In genomic region chr1:230575886-230576477, GRCh38 we compare ENCODE assay signal across 14 cellular contexts.
"Had no signal": no experiment of that assay in that cellular context is flagged by ENCODE, and none has a peak within 500 bp of the region (broad histone marks: within the 10 kb centered on the region; RNA-seq: fewer than 3 reads in every experiment).

No MANE protein-coding gene starts in this region.

- H3K4me3 Mint-ChIP-seq: activated CD4-positive, alpha-beta T cell treated with anti-CD3 and anti-CD28 coated beads, Interleukin-2, amount 10 ng/mL, durations not matched to agents 24 days and 14 days; natural killer cell; T-helper 17 cell had no signal

- H3K9me3 Mint-ChIP-seq: activated CD4-positive, alpha-beta T cell treated with anti-CD3 and anti-CD28 coated beads, Interleukin-2, amount 10 ng/mL, durations not matched to agents 24 days and 14 days had no signal

- H3K4me3 ChIP-seq: adrenal gland, lung had no signal

- H3K27ac Mint-ChIP-seq: activated CD4-positive, alpha-beta T cell treated with anti-CD3 and anti-CD28 coated beads, Interleukin-2, amount 10 ng/mL, durations not matched to agents 24 days and 14 days; natural killer cell; T-helper 17 cell had no signal

- H3K9me3 ChIP-seq: adrenal gland, neutrophil had no signal

- H3K36me3 Mint-ChIP-seq: natural killer cell had no signal

- DNase-seq: activated CD4-positive, alpha-beta T cell treated with anti-CD3 and anti-CD28 coated beads, Interleukin-2, amount 10 ng/mL, durations not matched to agents 24 days and 14 days; activated CD4-positive, CD25-positive, alpha-beta regulatory T cell; activated CD8-positive, alpha-beta memory T cell treated with anti-CD3 and anti-CD28 coated beads for 24 hours; activated naive CD4-positive, alpha-beta T cell treated with Interleukin-2 at 50 U/mL for 16 hours; adrenal gland; natural killer cell; retina; stimulated activated CD4-positive, alpha-beta T cell treated with anti-CD3 and anti-CD28 coated beads, Interleukin-15, amount 100 ng/mL, for 24 hours; stimulated activated CD4-positive, alpha-beta T cell treated with anti-CD3 and anti-CD28 coated beads, Interleukin-4, amount 100 ng/mL, for 1 hour; stimulated activated naive CD4-positive, alpha-beta T cell; T-helper 17 cell; trophoblast cell had no signal

- H3K27ac ChIP-seq: adrenal gland had no signal

- H3K27me3 ChIP-seq: adrenal gland, neutrophil had no signal

- H3K4me1 Mint-ChIP-seq: activated CD4-positive, alpha-beta T cell treated with anti-CD3 and anti-CD28 coated beads, Interleukin-2, amount 10 ng/mL, durations not matched to agents 24 days and 14 days; natural killer cell; T-helper 17 cell had no signal

- ATAC-seq: natural killer cell, T-helper 17 cell had no signal

- H3K36me3 ChIP-seq: adrenal gland, neutrophil had no signal
